Comparison of ENCODE assay signal across 10 cellular contexts in genomic region chr6:146433881-146434741, GRCh38.
A peak's percentile ranks its signal among the peaks of the same experiment; 100 is the strongest.
DNase-seq lines count a peak whose midpoint lies in the region; ATAC-seq, FAIRE-seq and TF ChIP-seq lines count a peak whose summit lies in the region.
"Had no signal": no experiment of that assay in that cellular context is flagged by ENCODE, and none has a peak within 500 bp of the region (broad histone marks: within the 10 kb centered on the region; RNA-seq: fewer than 3 reads in every experiment).

No MANE protein-coding gene starts in this region.

- intact Hi-C loops in K562 (cut with micrococcal nuclease) (no loop called here), pancreas (cut with DNase I) (no loop called here)

- FAIRE-seq in K562 (lab: Jason Lieb, UNC) (no peak), pancreas (lab: Jason Lieb, UNC) (no peak)

- POLR2A ChIA-PET in K562 (lab: Yijun Ruan, JAX): interaction anchor here (1.0 to 1.2 kb wide), 2 partner anchors 10 to 14 kb away, joined by 3 to 4 read pairs; no protein-coding TSS in a partner anchor

- CTCF ChIA-PET in K562 (lab: Yijun Ruan, JAX; ENCODE audit: low intra/inter-chr PET ratio): no interaction called here

- no peaks in the 10 kb centered on the region for H4K20me1 ChIP-seq in K562 (replicated peaks; ENCODE audit: control insufficient read depth, insufficient read depth, low read length)

- H3K4me3 ChIP-seq in K562: no peak overlapping the region
- peak overlapping the region; percentile 15 to 42 for H3K4me3 ChIP-seq in right atrium auricular region
- peak overlapping the region; percentile 3 to 48 (median 23) for H3K4me3 ChIP-seq in pancreas
- H3K4me3 ChIP-seq: SK-N-MC had no signal

- TF ChIP-seq CTCF in K562 (IDR thresholded peaks at IDR 0.05 in 2 of 3, conservative IDR thresholded peaks at IDR 0.05 in 1 of 3; ENCODE audit: insufficient read depth in 2 of 3, low read depth in 1 of 3, low read length in 3 of 3) (no peak), right atrium auricular region (IDR thresholded peaks at IDR 0.05) (no peak), pancreas (IDR thresholded peaks at IDR 0.05) (no peak)

- ATAC-seq in K562 (peak; percentile 44), pancreas (peak; percentile 48 to 78 (median 70)), GM21528 (IDR thresholded peaks at IDR 0.05; ENCODE audit: low FRiP score, unreplicated experiment) (no peak)

- H3K4me1 ChIP-seq in K562 (replicated peaks in 1 of 2; ENCODE audit: control insufficient read depth in 2 of 2, insufficient read depth in 2 of 2, low read length in 2 of 2) (peaks cover 0 to 8% of the 10 kb centered on the region in 2 experiments; a peak in 1 of 5 replicates), right atrium auricular region (peaks cover 0 to 11% of the 10 kb centered on the region in 2 donors), pancreas (no peaks in the 10 kb centered on the region)

- peak; percentile 46 for DNase-seq in AG20443 (ENCODE audit: low spot score)
- no peak for DNase-seq in K562 (ENCODE audit: extremely low read depth in 1 of 4, low spot score in 3 of 4)
- DNase-seq in right atrium auricular region (ENCODE audit: low spot score): no peak
- peak; percentile 13 to 63 (median 20) for DNase-seq in pancreas
- DNase-seq in NCI-H1092 treated with DMSO at 0.1 percent for 48 hours (lab: John Stamatoyannopoulos, UW): no peak
- no peak for DNase-seq in stimulated activated CD4-positive, alpha-beta T cell treated with anti-CD3 and anti-CD28 coated beads, Interleukin-4, amount 100 ng/mL, for 4 hours
- no peak for DNase-seq in central memory CD4-positive, alpha-beta T cell
- DNase-seq: CD8-positive, alpha-beta memory T cell had no signal

- BruUV-seq in K562 (replicated peaks; lab: Mats Ljungman, UMichigan): no TSS peak

- no peak for TF ChIP-seq RAD21 in K562 (CRISPR knock-in tag; conservative IDR thresholded peaks at IDR 0.05 in 1 of 2, IDR thresholded peaks at IDR 0.05 in 1 of 2)

- H3K27ac ChIP-seq in K562 (ENCODE audit: extremely low read depth, low read depth, low read length) (no peak overlapping the region), right atrium auricular region (no peak overlapping the region), pancreas (no peak overlapping the region)
- H3K27ac ChIP-seq: SK-N-MC had no signal

- no peak overlapping the region; the same call in 1 of the 2 replicates for H3K4me2 ChIP-seq in K562 (ENCODE audit: insufficient read depth, low read length)

- no peaks in the 10 kb centered on the region for H3K79me2 ChIP-seq in K562 (ENCODE audit: control insufficient read depth, insufficient read depth, low read length)

- H3K36me3 ChIP-seq in K562 (ENCODE audit: control insufficient read depth, insufficient read depth, low read length) (no peaks in the 10 kb centered on the region), right atrium auricular region (no peaks in the 10 kb centered on the region), pancreas (no peaks in the 10 kb centered on the region)

- H3K9ac ChIP-seq in K562 (ENCODE audit: insufficient read depth in 1 of 2, low read depth in 2 of 2, low read length in 2 of 2): no peak overlapping the region

- no peaks in the 10 kb centered on the region for H3K9me1 ChIP-seq in K562 (ENCODE audit: control insufficient read depth, insufficient read depth, low read length)

- H2AFZ ChIP-seq in K562 (ENCODE audit: low read depth, low read length): no peak overlapping the region; the same call in 1 of the 2 replicates

- H3K9me3 ChIP-seq in K562 (replicated peaks; ENCODE audit: control insufficient read depth, insufficient read depth, low read depth, low read length) (no peaks in the 10 kb centered on the region), right atrium auricular region (no peaks in the 10 kb centered on the region), pancreas (no peaks in the 10 kb centered on the region)

- TF ChIP-seq POLR2A in K562 (conservative IDR thresholded peaks at IDR 0.05): no peak

- no peak for TF ChIP-seq EP300 in K562 (IDR thresholded peaks at IDR 0.05; ENCODE audit: low read length)

- 1% methylated on average over 58 of the region's 60 CpGs for WGBS in K562 (ENCODE audit: insufficient coverage, low coverage, missing lambda C conversion rate)
- WGBS in pancreas, 2 donors: 8 to 9% methylated on average over 59 to 60 of the region's 60 CpGs

- in situ Hi-C loops in K562 (cut with MboI): no loop called here

- H3K27me3 ChIP-seq in K562 (ENCODE audit: control insufficient read depth in 2 of 2, insufficient read depth in 2 of 2, low read length in 2 of 2) (peaks cover 8 to 17% of the 10 kb centered on the region in 2 experiments; a peak in 3 of 5 replicates), right atrium auricular region (no peaks in the 10 kb centered on the region), pancreas (no peaks in the 10 kb centered on the region)

TF ChIP-seq in K562, 482 proteins besides CTCF, POLR2A, EP300 and RAD21:
- no peak for TF ChIP-seq ZNF140 (CRISPR knock-in tag; IDR thresholded peaks at IDR 0.05)
- 0 out of 4 replicates have a peak, but pooled peaks of 1 of the 2 experiments have one; percentile 41 for TF ChIP-seq MAZ (CRISPR knock-in tag; conservative IDR thresholded peaks at IDR 0.05 in 1 of 2, IDR thresholded peaks at IDR 0.05 in 1 of 2)
- TF ChIP-seq RREB1 (CRISPR knock-in tag; IDR thresholded peaks at IDR 0.05): 0 out of 2 replicates have a peak, but pooled peaks have one; percentile 15

Comparison
In these comparisons a context has a peak if more than half of its experiments do, and no peak if none do; other contexts are left out.
1. DNase-seq: peak in AG20443 (single experiment) and pancreas (6 of 6); none in K562 (0 of 4), right atrium auricular region (single experiment), NCI-H1092 treated with DMSO at 0.1 percent for 48 hours (single experiment), stimulated activated CD4-positive, alpha-beta T cell treated with anti-CD3 and anti-CD28 coated beads, Interleukin-4, amount 100 ng/mL, for 4 hours (0 of 2) and central memory CD4-positive, alpha-beta T cell (single experiment).